17 cellular contexts compared by ENCODE assay signal in the genomic region with DNA sequence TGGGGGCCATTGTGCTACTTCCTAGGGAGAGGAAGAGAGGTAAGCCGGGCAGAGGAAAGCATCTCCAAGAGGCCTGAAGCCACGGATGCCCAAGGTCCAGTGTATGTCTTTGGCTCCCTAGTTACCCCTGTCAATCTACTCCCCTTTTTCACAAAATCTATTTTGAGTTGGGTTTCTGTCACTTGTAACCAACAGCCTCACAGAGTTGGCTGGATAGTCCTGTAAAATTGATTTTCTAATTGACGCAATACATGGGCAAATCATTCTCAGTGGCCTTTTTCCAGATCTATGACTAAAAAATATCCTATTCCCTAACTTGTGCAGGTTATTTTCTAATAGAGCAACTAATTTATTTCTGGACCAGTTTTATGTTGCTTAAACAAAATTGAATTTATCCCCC.
"Had no signal": no experiment of that assay in that cellular context is flagged by ENCODE, and none has a peak within 500 bp of the region (broad histone marks: within the 10 kb centered on the region; RNA-seq: fewer than 3 reads in every experiment).

No MANE protein-coding gene starts in this region.

- H3K4me1 Mint-ChIP-seq: activated CD4-positive, alpha-beta memory T cell treated with anti-CD3 and anti-CD28 coated beads, Interleukin-2, amount 10 ng/mL, durations not matched to agents 7 days and 5 days; activated naive CD4-positive, alpha-beta T cell treated with anti-CD3 and anti-CD28 coated beads, Interleukin-2, amount 50 U/mL, for 24 hours; immature natural killer cell; naive thymus-derived CD4-positive, alpha-beta T cell; T-helper 17 cell; WTC11 had no signal

- H3K9me3 ChIP-seq: adrenal gland, neutrophil, thoracic aorta had no signal

- DNase-seq: activated CD4-positive, alpha-beta memory T cell treated with anti-CD3 and anti-CD28 coated beads, Interleukin-2, amount 10 ng/mL, durations not matched to agents 7 days and 5 days; activated CD4-positive, alpha-beta T cell treated with anti-CD3 and anti-CD28 coated beads for 4 hours; activated effector memory CD4-positive, alpha-beta T cell treated with anti-CD3 and anti-CD28 coated beads, Interleukin-2, amount 50 U/mL, for 16 hours; activated T-cell treated with anti-CD3 and anti-CD28 coated beads, Interleukin-2, amount 50 U/mL, for 48 hours; immature natural killer cell; naive thymus-derived CD4-positive, alpha-beta T cell; small intestine; T-helper 17 cell had no signal

- H3K27ac ChIP-seq: cardiac muscle cell, neutrophil, thoracic aorta had no signal

- ATAC-seq: esophagus mucosa; naive thymus-derived CD4-positive, alpha-beta T cell; T-helper 17 cell; WTC11 had no signal

- H3K9me3 Mint-ChIP-seq: activated naive CD4-positive, alpha-beta T cell treated with anti-CD3 and anti-CD28 coated beads, Interleukin-2, amount 50 U/mL, for 24 hours; stimulated activated naive CD8-positive, alpha-beta T cell treated with anti-CD3 and anti-CD28 coated beads, Interleukin-15, Interleukin-2, amounts not matched to agents 100 ng/mL and 50 ng/mL, for 24 hours had no signal

- H3K27ac Mint-ChIP-seq: activated CD4-positive, alpha-beta memory T cell treated with anti-CD3 and anti-CD28 coated beads, Interleukin-2, amount 10 ng/mL, durations not matched to agents 7 days and 5 days; activated naive CD4-positive, alpha-beta T cell treated with anti-CD3 and anti-CD28 coated beads, Interleukin-2, amount 50 U/mL, for 24 hours; immature natural killer cell; naive thymus-derived CD4-positive, alpha-beta T cell; stimulated activated naive CD8-positive, alpha-beta T cell treated with anti-CD3 and anti-CD28 coated beads, Interleukin-15, Interleukin-2, amounts not matched to agents 100 ng/mL and 50 ng/mL, for 24 hours; T-helper 17 cell; WTC11 had no signal

- H3K36me3 Mint-ChIP-seq: activated naive CD4-positive, alpha-beta T cell treated with anti-CD3 and anti-CD28 coated beads, Interleukin-2, amount 50 U/mL, for 24 hours; immature natural killer cell; naive thymus-derived CD4-positive, alpha-beta T cell; WTC11 had no signal

- H3K4me3 Mint-ChIP-seq: activated CD4-positive, alpha-beta memory T cell treated with anti-CD3 and anti-CD28 coated beads, Interleukin-2, amount 10 ng/mL, durations not matched to agents 7 days and 5 days; activated naive CD4-positive, alpha-beta T cell treated with anti-CD3 and anti-CD28 coated beads, Interleukin-2, amount 50 U/mL, for 24 hours; immature natural killer cell; naive thymus-derived CD4-positive, alpha-beta T cell; stimulated activated naive CD8-positive, alpha-beta T cell treated with anti-CD3 and anti-CD28 coated beads, Interleukin-15, Interleukin-2, amounts not matched to agents 100 ng/mL and 50 ng/mL, for 24 hours; T-helper 17 cell; WTC11 had no signal

- H3K4me3 ChIP-seq: adrenal gland, cardiac muscle cell, lung, thoracic aorta had no signal

- H3K36me3 ChIP-seq: adrenal gland, cardiac muscle cell, neutrophil, thoracic aorta had no signal

- H3K27me3 ChIP-seq: adrenal gland, cardiac muscle cell had no signal
